In the genomic region with DNA sequence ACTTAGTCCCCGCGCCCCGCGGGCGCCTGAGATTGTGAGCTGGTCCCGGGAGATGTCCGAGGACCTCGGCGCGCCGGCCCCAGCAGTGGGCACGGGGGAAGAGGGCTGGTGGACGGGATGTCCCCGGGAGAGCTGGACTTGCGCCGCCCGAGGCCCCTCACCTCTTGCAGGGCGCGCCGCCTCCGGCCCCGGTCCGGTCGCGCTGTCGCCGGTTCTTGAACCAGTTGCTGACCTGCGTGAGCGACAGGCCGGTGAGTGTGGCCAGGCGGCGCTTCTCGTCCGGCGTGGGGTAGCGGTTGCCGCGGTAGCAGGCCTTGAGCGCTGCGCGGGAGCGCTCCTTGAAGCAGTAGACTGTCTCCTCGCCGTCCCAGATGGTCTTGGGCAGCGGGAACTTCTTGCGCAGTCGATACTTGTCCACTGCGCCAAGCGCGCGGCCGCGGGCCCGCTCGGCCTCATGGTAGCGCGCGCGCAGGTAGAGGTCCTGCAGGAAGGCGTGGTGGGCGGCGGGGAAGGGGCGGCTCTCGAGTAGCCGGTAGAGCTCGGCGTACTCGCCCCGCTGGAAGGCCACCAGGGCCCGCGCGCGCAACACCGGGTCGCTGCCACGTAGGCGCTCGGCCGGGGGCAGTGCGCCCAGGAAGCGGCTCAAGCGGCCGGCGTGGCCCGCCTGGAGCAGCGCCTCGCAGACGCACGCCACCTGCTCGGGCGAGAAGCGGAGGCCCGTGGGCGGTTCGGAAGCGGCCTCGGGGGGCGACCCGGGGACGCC, we compare ENCODE assay signal across 8 cellular contexts. TPM values are rescaled to one million over a fixed set of nuclear protein-coding genes. Genes with fewer than 3 reads are reported as not detected.
A peak's percentile ranks its signal among the peaks of the same experiment; 100 is the strongest.
DNase-seq lines count a peak whose midpoint lies in the region; ATAC-seq and TF ChIP-seq lines count a peak whose summit lies in the region.

No MANE protein-coding gene starts in this region.

- ATAC-seq in activated naive CD8-positive, alpha-beta T cell treated with anti-CD3 and anti-CD28 coated beads, Interleukin-2, amount 50 U/mL, for 24 hours = no peak
- ATAC-seq in left cardiac atrium = peak; percentile 1 to 2
- ATAC-seq in HG03097 (IDR thresholded peaks at IDR 0.05; ENCODE audit: low FRiP score, unreplicated experiment) = no peak
- ATAC-seq in activated naive CD4-positive, alpha-beta T cell treated with anti-CD3 and anti-CD28 coated beads, Interleukin-2, amount 50 U/mL, for 72 hours = no peak

- H3K4me3 Mint-ChIP-seq in activated naive CD8-positive, alpha-beta T cell treated with anti-CD3 and anti-CD28 coated beads, Interleukin-2, amount 50 U/mL, for 24 hours = peak overlapping the region; percentile 59

- H3K27ac ChIP-seq in prostate gland = peak overlapping the region; percentile 97 to 99

- no peaks in the 10 kb centered on the region for H3K27me3 ChIP-seq in prostate gland (replicated peaks; ENCODE audit: insufficient read depth)

- no peaks in the 10 kb centered on the region for H3K36me3 Mint-ChIP-seq in activated naive CD8-positive, alpha-beta T cell treated with anti-CD3 and anti-CD28 coated beads, Interleukin-2, amount 50 U/mL, for 24 hours (ENCODE audit: low read depth)
- no peaks in the 10 kb centered on the region for H3K36me3 Mint-ChIP-seq in activated naive CD4-positive, alpha-beta T cell treated with anti-CD3 and anti-CD28 coated beads, Interleukin-2, amount 50 U/mL, for 72 hours

- H3K9me3 ChIP-seq in prostate gland = no peaks in the 10 kb centered on the region

- intact Hi-C loops in left cardiac atrium (cut with DNase I) = loop anchor here (5.0 kb wide), 1 partner anchor 51 kb away; no protein-coding TSS in a partner anchor
- intact Hi-C loops in prostate gland (cut with DNase I) = loop anchor here (5.0 kb wide), 2 partner anchors 51 to 76 kb away; a partner anchor contains a TSS

- TF ChIP-seq CTCF in LNCaP clone FGC (IDR thresholded peaks at IDR 0.05; ENCODE audit: control insufficient read depth, extremely low read depth, insufficient read depth) (no peak), prostate gland (IDR thresholded peaks at IDR 0.05) (peak in 1 of 4 experiments; percentile 6)

- H3K4me1 ChIP-seq in prostate gland (replicated peaks) = peaks cover 34% of the 10 kb centered on the region

- H3K9me3 Mint-ChIP-seq in activated naive CD8-positive, alpha-beta T cell treated with anti-CD3 and anti-CD28 coated beads, Interleukin-2, amount 50 U/mL, for 24 hours = no peaks in the 10 kb centered on the region
- no peaks in the 10 kb centered on the region for H3K9me3 Mint-ChIP-seq in activated naive CD4-positive, alpha-beta T cell treated with anti-CD3 and anti-CD28 coated beads, Interleukin-2, amount 50 U/mL, for 72 hours

- H3K36me3 ChIP-seq in prostate gland = no peaks in the 10 kb centered on the region

- H3K4me1 Mint-ChIP-seq in activated naive CD8-positive, alpha-beta T cell treated with anti-CD3 and anti-CD28 coated beads, Interleukin-2, amount 50 U/mL, for 24 hours = peaks cover 14% of the 10 kb centered on the region

- WGBS in prostate gland = under 1% methylated on average over 62 of the region's 100 CpGs

- TF ChIP-seq POLR2A in prostate gland (IDR thresholded peaks at IDR 0.05) = peak; percentile 28

- H3K4me3 ChIP-seq in LNCaP clone FGC (ENCODE audit: low read depth, low read length) (peak overlapping the region; percentile 71), prostate gland (peak overlapping the region; percentile 79 to 83)

- no peak overlapping the region for H3K27ac Mint-ChIP-seq in activated naive CD8-positive, alpha-beta T cell treated with anti-CD3 and anti-CD28 coated beads, Interleukin-2, amount 50 U/mL, for 24 hours
- no peak overlapping the region for H3K27ac Mint-ChIP-seq in activated naive CD4-positive, alpha-beta T cell treated with anti-CD3 and anti-CD28 coated beads, Interleukin-2, amount 50 U/mL, for 72 hours

- DNase-seq in NCI-H146 (lab: John Stamatoyannopoulos, UW) (peak; percentile 66), NCI-H146 treated with DMSO at 0.1 percent for 48 hours (lab: John Stamatoyannopoulos, UW; ENCODE audit: unreplicated experiment) (no peak), LNCaP clone FGC (ENCODE audit: low read depth) (peak; percentile 27), left cardiac atrium (peak; percentile 75), prostate gland (ENCODE audit: low spot score) (peak; percentile 73)
- peak; percentile 26 for DNase-seq in activated naive CD8-positive, alpha-beta T cell treated with anti-CD3 and anti-CD28 coated beads, Interleukin-2, amount 50 U/mL, for 24 hours
- DNase-seq in activated naive CD4-positive, alpha-beta T cell treated with anti-CD3 and anti-CD28 coated beads, Interleukin-2, amount 50 U/mL, for 72 hours (ENCODE audit: low spot score in 2 of 2) = no peak

- peaks cover 20% of the 10 kb centered on the region for H3K27me3 Mint-ChIP-seq in activated naive CD8-positive, alpha-beta T cell treated with anti-CD3 and anti-CD28 coated beads, Interleukin-2, amount 50 U/mL, for 24 hours

RNA-seq across cellular contexts. Expression of a gene that starts 1.0 kb away (rescaled TPM):
- total RNA-seq in left cardiac atrium = 10 to 100 TPM; 15.6 to 21.1 TPM
- total RNA-seq in prostate gland = 10 to 100 TPM; 33.7 to 37.5 TPM
- 1 to 10 TPM; 2.7 to 4.3 TPM for total RNA-seq in activated naive CD4-positive, alpha-beta T cell treated with anti-CD3 and anti-CD28 coated beads, Interleukin-2, amount 50 U/mL, for 72 hours

RNA-seq across cellular contexts. Expression of a gene that starts 14.2 kb away (rescaled TPM):
- total RNA-seq in left cardiac atrium (100 to 1,000 TPM; 200 to 241 TPM), prostate gland (10 to 100 TPM; 52.8 to 88.2 TPM)
- total RNA-seq in activated naive CD4-positive, alpha-beta T cell treated with anti-CD3 and anti-CD28 coated beads, Interleukin-2, amount 50 U/mL, for 72 hours = 10 to 100 TPM; 11.1 to 13.8 TPM

RNA-seq across cellular contexts. Expression of a gene that starts 24.6 kb away (rescaled TPM):
- total RNA-seq in left cardiac atrium (10 to 100 TPM; 55.3 to 57.7 TPM), prostate gland (10 to 100 TPM; 35.5 to 96.7 TPM)
- 10 to 100 TPM; 20.4 to 20.5 TPM for total RNA-seq in activated naive CD4-positive, alpha-beta T cell treated with anti-CD3 and anti-CD28 coated beads, Interleukin-2, amount 50 U/mL, for 72 hours

RNA-seq across cellular contexts. Expression of a gene that starts 34.8 kb away (rescaled TPM):
- total RNA-seq in left cardiac atrium (under 1 TPM; 0.21 to 0.24 TPM), prostate gland (1 to 10 TPM in 1 of 2 donors, not detected in 1; 1.8 TPM)
- total RNA-seq in activated naive CD4-positive, alpha-beta T cell treated with anti-CD3 and anti-CD28 coated beads, Interleukin-2, amount 50 U/mL, for 72 hours = under 1 TPM in 1 of 2 donors, not detected in 1; 0.48 TPM

RNA-seq across cellular contexts. Expression of a gene that starts 37.4 kb away (rescaled TPM):
- total RNA-seq in left cardiac atrium (10 to 100 TPM in 1 of 2 donors, 1 to 10 TPM in 1; 9.6 to 10.8 TPM), prostate gland (10 to 100 TPM; 21.8 to 26.7 TPM)
- total RNA-seq in activated naive CD4-positive, alpha-beta T cell treated with anti-CD3 and anti-CD28 coated beads, Interleukin-2, amount 50 U/mL, for 72 hours = 10 to 100 TPM; 40.1 to 47.9 TPM

Comparison
In these comparisons a context has a peak if more than half of its experiments do, and no peak if none do; other contexts are left out.
1. DNase-seq: peak in NCI-H146 (single experiment), LNCaP clone FGC (single experiment), activated naive CD8-positive, alpha-beta T cell treated with anti-CD3 and anti-CD28 coated beads, Interleukin-2, amount 50 U/mL, for 24 hours (single experiment), left cardiac atrium (single experiment) and prostate gland (single experiment); none in NCI-H146 treated with DMSO at 0.1 percent for 48 hours (single experiment) and activated naive CD4-positive, alpha-beta T cell treated with anti-CD3 and anti-CD28 coated beads, Interleukin-2, amount 50 U/mL, for 72 hours (0 of 2).
2. ATAC-seq: peak in left cardiac atrium (2 of 2); none in activated naive CD8-positive, alpha-beta T cell treated with anti-CD3 and anti-CD28 coated beads, Interleukin-2, amount 50 U/mL, for 24 hours (single experiment), HG03097 (single experiment) and activated naive CD4-positive, alpha-beta T cell treated with anti-CD3 and anti-CD28 coated beads, Interleukin-2, amount 50 U/mL, for 72 hours (0 of 2).